Comparison of ENCODE assay signal across 21 cellular contexts in the genomic region with DNA sequence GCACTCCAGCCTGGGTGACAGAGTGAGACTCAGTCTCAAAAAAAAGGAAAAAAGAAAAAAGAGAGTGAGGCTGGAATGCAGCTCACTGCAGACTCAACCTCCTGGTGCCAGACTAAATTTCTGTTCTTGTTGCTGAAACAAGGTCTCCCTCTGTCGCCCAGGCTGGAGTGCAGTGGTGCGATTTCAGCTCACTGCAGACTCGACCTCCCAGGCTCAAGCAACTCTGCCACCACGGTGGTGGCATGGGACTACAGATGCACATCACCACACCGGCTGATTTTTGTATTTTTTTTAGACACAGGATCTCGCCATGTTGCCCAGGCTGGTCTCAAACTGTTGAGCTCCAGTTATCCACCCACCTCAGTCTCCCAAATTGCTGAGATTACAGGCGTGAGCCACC.
"Had no signal": no experiment of that assay in that cellular context is flagged by ENCODE, and none has a peak within 500 bp of the region (broad histone marks: within the 10 kb centered on the region; RNA-seq: fewer than 3 reads in every experiment).

No MANE protein-coding gene starts in this region.

- H3K27ac ChIP-seq: coronary artery, dorsolateral prefrontal cortex, esophagus muscularis mucosa, foreskin keratinocyte, gastroesophageal sphincter, heart left ventricle, hepatocyte, left lung had no signal

- H3K36me3 ChIP-seq: esophagus muscularis mucosa, gastroesophageal sphincter, heart left ventricle had no signal

- H3K4me1 ChIP-seq: esophagus muscularis mucosa, foreskin keratinocyte, gastroesophageal sphincter had no signal

- H2AFZ ChIP-seq: hepatocyte had no signal

- H3K4me2 ChIP-seq: hepatocyte had no signal

- H3K27me3 ChIP-seq: dorsolateral prefrontal cortex, esophagus muscularis mucosa, foreskin keratinocyte, gastroesophageal sphincter, heart left ventricle, hepatocyte, left lung had no signal

- H3K79me2 ChIP-seq: hepatocyte had no signal

- H3K4me3 ChIP-seq: coronary artery, dorsolateral prefrontal cortex, esophagus muscularis mucosa, gastroesophageal sphincter, heart left ventricle, hepatocyte, left lung, lung had no signal

- H3K9me3 ChIP-seq: esophagus muscularis mucosa, gastroesophageal sphincter, heart left ventricle, left lung had no signal

- DNase-seq: dermis blood vessel endothelial cell; dorsolateral prefrontal cortex; effector CD4-positive, alpha-beta T cell; effector memory CD4-positive, alpha-beta T cell; foreskin keratinocyte; heart left ventricle; hypothalamus; immature natural killer cell; left cardiac atrium; left lung; left ventricle myocardium superior; mammary epithelial cell; mesendoderm; midbrain; naive B cell; naive thymus-derived CD8-positive, alpha-beta T cell had no signal
